ENCODE assay signal across 11 cellular contexts in genomic region chr7:22667562-22668239, GRCh38. TPM values are rescaled to one million over a fixed set of nuclear protein-coding genes. Genes with fewer than 3 reads are reported as not detected.
DNase-seq lines count a peak whose midpoint lies in the region; ATAC-seq, FAIRE-seq and TF ChIP-seq lines count a peak whose summit lies in the region.
"Had no signal": no experiment of that assay in that cellular context is flagged by ENCODE, and none has a peak within 500 bp of the region (broad histone marks: within the 10 kb centered on the region; RNA-seq: fewer than 3 reads in every experiment).

No MANE protein-coding gene starts in this region.

- no peaks in the 10 kb centered on the region for H3K27me3 ChIP-seq in MG63
- peaks cover 2% of the 10 kb centered on the region for H3K27me3 ChIP-seq in bronchial epithelial cell (ENCODE audit: control insufficient read depth, insufficient read depth, low read length)
- H3K27me3 ChIP-seq in left lung = no peaks in the 10 kb centered on the region
- no peaks in the 10 kb centered on the region for H3K27me3 ChIP-seq in upper lobe of right lung

- ATAC-seq in left lung (peak; percentile 19), HG03139 (IDR thresholded peaks at IDR 0.05; ENCODE audit: unreplicated experiment) (no peak), upper lobe of right lung (no peak)

- H3K36me3 ChIP-seq in MG63 (no peaks in the 10 kb centered on the region), bronchial epithelial cell (ENCODE audit: control insufficient read depth, insufficient read depth, low read length) (no peaks in the 10 kb centered on the region), left lung (no peaks in the 10 kb centered on the region), upper lobe of right lung (no peaks in the 10 kb centered on the region)

- peak; percentile 76 for DNase-seq in EL
- peak; percentile 39 for DNase-seq in MG63
- DNase-seq in bronchial epithelial cell (ENCODE audit: low read depth) = peak; percentile 97
- DNase-seq in left lung = no peak
- no peak for DNase-seq in D341Med (ENCODE audit: low spot score)
- no peak for DNase-seq in hippocampal formation (lab: John Stamatoyannopoulos, UW)
- DNase-seq in upper lobe of right lung = no peak
- DNase-seq: activated T-cell treated with anti-CD3 and anti-CD28 coated beads, Interleukin-2, amount 50 U/mL, for 48 hours; NCI-H187 had no signal

- FAIRE-seq in bronchial epithelial cell (lab: Jason Lieb, UNC) = peak; percentile 95

- TF ChIP-seq CTCF in bronchial epithelial cell (IDR thresholded peaks at IDR 0.05; ENCODE audit: insufficient read depth, low read length, severe bottlenecking) = no peak
- no peak for TF ChIP-seq CTCF in left lung (IDR thresholded peaks at IDR 0.05)
- no peak for TF ChIP-seq CTCF in upper lobe of right lung (IDR thresholded peaks at IDR 0.05)

- H3K27ac ChIP-seq in left lung (no peak overlapping the region), upper lobe of right lung (no peak overlapping the region)

- peaks cover 0 to 12% of the 10 kb centered on the region in 2 donors for H3K4me1 ChIP-seq in left lung
- H3K4me1 ChIP-seq in upper lobe of right lung = peaks cover 9% of the 10 kb centered on the region

- intact Hi-C loops in left lung (cut with DNase I) = no loop called here
- intact Hi-C loops in upper lobe of right lung (cut with DNase I) = no loop called here

- H3K4me3 ChIP-seq in MG63 (no peak overlapping the region), bronchial epithelial cell (ENCODE audit: low read depth, low read length) (no peak overlapping the region), left lung (no peak overlapping the region), upper lobe of right lung (no peak overlapping the region)

- H3K9me3 ChIP-seq in MG63 (peaks cover 3% of the 10 kb centered on the region; the same call in 1 of the 2 replicates), left lung (no peaks in the 10 kb centered on the region), upper lobe of right lung (no peaks in the 10 kb centered on the region)

RNA-seq across cellular contexts. Expression of gene IL6, which starts 59.3 kb away (rescaled TPM):
- 5.2 and 13.7 TPM in 2 replicates for total RNA-seq in MG63 (2014; rRNA removed; shearing (Covaris generic); ENCODE audit: low replicate concordance)
- total RNA-seq in bronchial epithelial cell (0.13 and 0.53 TPM in 2 replicates), left lung (1 to 10 TPM; 2.1 to 9.4 TPM), upper lobe of right lung (6.5 TPM)
- total RNA-seq: neural crest cell had no signal

Comparison
In these comparisons a context has a peak if more than half of its experiments do, and no peak if none do; other contexts are left out.
1. DNase-seq: peak in EL (single experiment), MG63 (single experiment) and bronchial epithelial cell (single experiment); none in left lung (0 of 2), D341Med (single experiment), hippocampal formation (0 of 2) and upper lobe of right lung (single experiment).